ENCODE assay signal across 8 cellular contexts in genomic region chr11:66958232-66958955, GRCh38. TPM values are rescaled to one million over a fixed set of nuclear protein-coding genes. Genes with fewer than 3 reads are reported as not detected.
A peak's percentile ranks its signal among the peaks of the same experiment; 100 is the strongest.
DNase-seq lines count a peak whose midpoint lies in the region; ATAC-seq and TF ChIP-seq lines count a peak whose summit lies in the region.

A gene with protein sequence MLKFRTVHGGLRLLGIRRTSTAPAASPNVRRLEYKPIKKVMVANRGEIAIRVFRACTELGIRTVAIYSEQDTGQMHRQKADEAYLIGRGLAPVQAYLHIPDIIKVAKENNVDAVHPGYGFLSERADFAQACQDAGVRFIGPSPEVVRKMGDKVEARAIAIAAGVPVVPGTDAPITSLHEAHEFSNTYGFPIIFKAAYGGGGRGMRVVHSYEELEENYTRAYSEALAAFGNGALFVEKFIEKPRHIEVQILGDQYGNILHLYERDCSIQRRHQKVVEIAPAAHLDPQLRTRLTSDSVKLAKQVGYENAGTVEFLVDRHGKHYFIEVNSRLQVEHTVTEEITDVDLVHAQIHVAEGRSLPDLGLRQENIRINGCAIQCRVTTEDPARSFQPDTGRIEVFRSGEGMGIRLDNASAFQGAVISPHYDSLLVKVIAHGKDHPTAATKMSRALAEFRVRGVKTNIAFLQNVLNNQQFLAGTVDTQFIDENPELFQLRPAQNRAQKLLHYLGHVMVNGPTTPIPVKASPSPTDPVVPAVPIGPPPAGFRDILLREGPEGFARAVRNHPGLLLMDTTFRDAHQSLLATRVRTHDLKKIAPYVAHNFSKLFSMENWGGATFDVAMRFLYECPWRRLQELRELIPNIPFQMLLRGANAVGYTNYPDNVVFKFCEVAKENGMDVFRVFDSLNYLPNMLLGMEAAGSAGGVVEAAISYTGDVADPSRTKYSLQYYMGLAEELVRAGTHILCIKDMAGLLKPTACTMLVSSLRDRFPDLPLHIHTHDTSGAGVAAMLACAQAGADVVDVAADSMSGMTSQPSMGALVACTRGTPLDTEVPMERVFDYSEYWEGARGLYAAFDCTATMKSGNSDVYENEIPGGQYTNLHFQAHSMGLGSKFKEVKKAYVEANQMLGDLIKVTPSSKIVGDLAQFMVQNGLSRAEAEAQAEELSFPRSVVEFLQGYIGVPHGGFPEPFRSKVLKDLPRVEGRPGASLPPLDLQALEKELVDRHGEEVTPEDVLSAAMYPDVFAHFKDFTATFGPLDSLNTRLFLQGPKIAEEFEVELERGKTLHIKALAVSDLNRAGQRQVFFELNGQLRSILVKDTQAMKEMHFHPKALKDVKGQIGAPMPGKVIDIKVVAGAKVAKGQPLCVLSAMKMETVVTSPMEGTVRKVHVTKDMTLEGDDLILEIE (minus strand): TSS chr11:66958383. CDS start chr11:66872159, 86,224 bp downstream.

- DNase-seq in DMS53 (lab: John Stamatoyannopoulos, UW) (peak; percentile 100), Kasumi-1 (lab: John Stamatoyannopoulos, UW) (peak; percentile 99), SHP77 (lab: John Stamatoyannopoulos, UW) (peak; percentile 100), fibroblast of peridontal ligament (ENCODE audit: extremely low read depth) (peak; percentile 99), natural killer cell (peak; percentile 92)
- peak; percentile 99 for DNase-seq in activated effector memory CD4-positive, alpha-beta T cell treated with anti-CD3 and anti-CD28 coated beads, Interleukin-2, amount 50 U/mL, for 16 hours
- peak; percentile 93 to 98 (median 96) for DNase-seq in stimulated activated naive CD4-positive, alpha-beta T cell (lab: John Stamatoyannopoulos, UW)

- no peak for TF ChIP-seq CTCF in natural killer cell (IDR thresholded peaks at IDR 0.05)

- H3K36me3 Mint-ChIP-seq in natural killer cell: no peaks in the 10 kb centered on the region

- intact Hi-C loops in natural killer cell (cut with micrococcal nuclease): no loop called here

- H3K4me1 Mint-ChIP-seq in natural killer cell: peaks cover 24% of the 10 kb centered on the region in 2 donors

- H3K27me3 Mint-ChIP-seq in natural killer cell (ENCODE audit: low read depth in 2 of 2): peaks cover 0 to 10% of the 10 kb centered on the region in 2 donors

- no peaks in the 10 kb centered on the region for H3K9me3 Mint-ChIP-seq in natural killer cell

- H3K4me3 Mint-ChIP-seq in natural killer cell: peak within 1 kb of the TSS; percentile 89

- ATAC-seq in GM21825 (IDR thresholded peaks at IDR 0.05; ENCODE audit: unreplicated experiment): peak; percentile 96
- ATAC-seq in natural killer cell: peak; percentile 92 to 99 (median 94)

- peak within 1 kb of the TSS; percentile 80 to 85 for H3K27ac Mint-ChIP-seq in natural killer cell

RNA-seq across cellular contexts. Expression of the gene that starts here (rescaled TPM):
- total RNA-seq in natural killer cell: 1 to 10 TPM; 4.1 to 5.9 (median 4.6) TPM

Comparison
In these comparisons a context has a peak if more than half of its experiments do, and no peak if none do; other contexts are left out.
1. Peak in every context shown above with its lines: DNase-seq and ATAC-seq.